Comparison of ENCODE assay signal across 22 cellular contexts in the genomic region with DNA sequence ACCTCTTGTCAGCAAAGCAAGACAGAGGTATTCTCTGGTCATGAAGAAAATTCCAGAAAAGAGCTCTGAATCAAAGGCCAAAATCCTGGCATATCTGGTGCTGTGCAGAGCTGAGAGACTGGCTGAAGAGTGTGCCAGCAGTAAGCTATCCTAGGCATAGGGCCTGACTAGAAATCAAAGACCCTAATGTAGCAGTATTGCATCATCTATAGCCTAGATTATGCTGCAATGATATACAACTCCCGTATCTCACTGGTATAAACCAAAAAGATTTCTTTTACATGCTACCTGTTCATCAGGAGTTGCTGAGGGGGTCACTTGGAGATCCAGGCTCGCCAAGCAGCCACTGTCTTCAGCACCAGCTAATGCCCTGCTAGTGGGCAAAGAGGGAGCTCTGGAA. TPM values are rescaled to one million over a fixed set of nuclear protein-coding genes. Genes with fewer than 3 reads are reported as not detected.
DNase-seq lines count a peak whose midpoint lies in the region; ATAC-seq, FAIRE-seq and TF ChIP-seq lines count a peak whose summit lies in the region.
"Had no signal": no experiment of that assay in that cellular context is flagged by ENCODE, and none has a peak within 500 bp of the region (broad histone marks: within the 10 kb centered on the region; RNA-seq: fewer than 3 reads in every experiment).

No MANE protein-coding gene starts in this region.

- H3K4me2 ChIP-seq in HepG2 (ENCODE audit: low read depth, low read length) = no peak overlapping the region
- H3K4me2 ChIP-seq in trophoblast cell (ENCODE audit: low read length) = no peak overlapping the region
- H3K4me2 ChIP-seq: GM23338 had no signal

- H3K36me3 Mint-ChIP-seq in CD8-positive, alpha-beta T cell = peaks cover 56% of the 10 kb centered on the region
- H3K36me3 Mint-ChIP-seq in activated naive CD8-positive, alpha-beta T cell treated with anti-CD3 and anti-CD28 coated beads, Interleukin-2, amount 50 U/mL, for 24 hours (ENCODE audit: low read depth) = peaks cover 42% of the 10 kb centered on the region

- H3K9me3 Mint-ChIP-seq in CD8-positive, alpha-beta T cell = peaks cover 2% of the 10 kb centered on the region
- peaks cover 19% of the 10 kb centered on the region for H3K9me3 Mint-ChIP-seq in activated naive CD8-positive, alpha-beta T cell treated with anti-CD3 and anti-CD28 coated beads, Interleukin-2, amount 50 U/mL, for 24 hours
- H3K9me3 Mint-ChIP-seq: CD4-positive, alpha-beta T cell; HFFc6 had no signal

- no peak overlapping the region for H2AK5ac ChIP-seq in trophoblast cell (ENCODE audit: low read length)

- TF ChIP-seq CTCF in HepG2 (CRISPR knock-in tag; IDR thresholded peaks at IDR 0.05) (no peak), right lobe of liver (IDR thresholded peaks at IDR 0.05) (no peak)
- TF ChIP-seq CTCF in CD8-positive, alpha-beta T cell (IDR thresholded peaks at IDR 0.05) = no peak

- intact Hi-C loops in HepG2 (cut with micrococcal nuclease; ENCODE audit: unreplicated experiment) = no loop called here
- intact Hi-C loops in right lobe of liver (cut with DNase I) = no loop called here
- intact Hi-C loops in CD8-positive, alpha-beta T cell (cut with DNase I, micrococcal nuclease) = no loop called here

- H3K4me1 ChIP-seq in HepG2 (ENCODE audit: insufficient read depth, low read length) (no peaks in the 10 kb centered on the region), right lobe of liver (no peaks in the 10 kb centered on the region), trophoblast cell (ENCODE audit: control insufficient read depth in 1 of 2, insufficient read depth in 2 of 2, low read length in 2 of 2) (no peaks in the 10 kb centered on the region)
- no peaks in the 10 kb centered on the region for H3K4me1 ChIP-seq in CD8-positive, alpha-beta T cell (ENCODE audit: insufficient read depth, low read length)
- H3K4me1 ChIP-seq: BE2C had no signal

- H3K4ac ChIP-seq in trophoblast cell (ENCODE audit: low read depth, low read length) = no peak overlapping the region

- CTCF ChIA-PET in HepG2 (lab: Yijun Ruan, JAX; ENCODE audit: low intra/inter-chr PET ratio, low total read pairs) = no interaction called here
- CTCF ChIA-PET in CD8-positive, alpha-beta T cell (lab: Charles Lee) = interaction anchor here (1.1 kb wide), 1 partner anchor 13 kb away, joined by 3 read pairs; no protein-coding TSS in a partner anchor

- POLR2A ChIA-PET in HepG2 (lab: Yijun Ruan, JAX) = no interaction called here
- POLR2A ChIA-PET in CD8-positive, alpha-beta T cell (lab: Charles Lee) = no interaction called here

- no peaks in the 10 kb centered on the region for H3K9me3 ChIP-seq in HepG2 (ENCODE audit: low read length)
- H3K9me3 ChIP-seq in right lobe of liver = no peaks in the 10 kb centered on the region
- H3K9me3 ChIP-seq in CD8-positive, alpha-beta T cell (ENCODE audit: low read length) = no peaks in the 10 kb centered on the region
- H3K9me3 ChIP-seq in trophoblast cell (ENCODE audit: insufficient read depth, low read depth, low read length) = no peaks in the 10 kb centered on the region

- no peak for FAIRE-seq in HepG2 (lab: Jason Lieb, UNC)
- FAIRE-seq: GM12892, GM18507, H54 had no signal

- no peaks in the 10 kb centered on the region for H3K27me3 Mint-ChIP-seq in CD8-positive, alpha-beta T cell (ENCODE audit: low read depth)
- no peaks in the 10 kb centered on the region for H3K27me3 Mint-ChIP-seq in activated naive CD8-positive, alpha-beta T cell treated with anti-CD3 and anti-CD28 coated beads, Interleukin-2, amount 50 U/mL, for 24 hours
- H3K27me3 Mint-ChIP-seq: CD4-positive, alpha-beta T cell; IgD-negative memory B cell had no signal

- TF ChIP-seq POLR2A in HepG2 (IDR thresholded peaks at IDR 0.05; ENCODE audit: insufficient read depth in 1 of 2, low read depth in 2 of 2, low read length in 2 of 2) (no peak), right lobe of liver (IDR thresholded peaks at IDR 0.05) (no peak)

- H4K12ac ChIP-seq in trophoblast cell (ENCODE audit: low read depth, low read length) = no peak overlapping the region

- no peak overlapping the region for H3K4me3 Mint-ChIP-seq in CD8-positive, alpha-beta T cell
- no peak overlapping the region for H3K4me3 Mint-ChIP-seq in activated naive CD8-positive, alpha-beta T cell treated with anti-CD3 and anti-CD28 coated beads, Interleukin-2, amount 50 U/mL, for 24 hours
- H3K4me3 Mint-ChIP-seq: CD4-positive, alpha-beta T cell; GM23338; HFFc6; IgD-negative memory B cell had no signal

- no peak overlapping the region for H3K18ac ChIP-seq in trophoblast cell (ENCODE audit: low read length)

- peaks cover 2% of the 10 kb centered on the region for H3K4me1 Mint-ChIP-seq in CD8-positive, alpha-beta T cell (ENCODE audit: low read depth)
- no peaks in the 10 kb centered on the region for H3K4me1 Mint-ChIP-seq in activated naive CD8-positive, alpha-beta T cell treated with anti-CD3 and anti-CD28 coated beads, Interleukin-2, amount 50 U/mL, for 24 hours
- H3K4me1 Mint-ChIP-seq: GM23338 had no signal

- H4K91ac ChIP-seq in trophoblast cell (ENCODE audit: low read depth, low read length) = no peak overlapping the region

- WGBS in HepG2 (ENCODE audit: low lambda C conversion rate) = 94% methylated on average over 2 of the region's 2 CpGs
- 83% methylated on average over 1 of the region's 2 CpGs for WGBS in right lobe of liver (ENCODE audit: insufficient coverage, low coverage, low lambda C conversion rate, missing lambda C conversion rate)
- no CpG with 5 or more reads among the region's 2 CpGs for WGBS in trophoblast cell (ENCODE audit: extremely low coverage, insufficient coverage, insufficient read length)

- H3K4me3 ChIP-seq in HepG2 (replicated peaks in 1 of 3; ENCODE audit: insufficient read depth in 1 of 3, low read depth in 2 of 3, low read length in 3 of 3) (no peak overlapping the region), right lobe of liver (no peak overlapping the region), trophoblast cell (ENCODE audit: low read depth, low read length) (no peak overlapping the region)
- H3K4me3 ChIP-seq in CD8-positive, alpha-beta T cell (ENCODE audit: low read depth, low read length) = no peak overlapping the region
- H3K4me3 ChIP-seq: GM23338 had no signal

- H2AFZ ChIP-seq in HepG2 (ENCODE audit: low read length) = no peak overlapping the region
- H2AFZ ChIP-seq in trophoblast cell (ENCODE audit: insufficient read depth, low read length, poor library complexity) = no peak overlapping the region
- H2AFZ ChIP-seq: GM23338 had no signal

- TF ChIP-seq RAD21 in HepG2 (CRISPR knock-in tag; IDR thresholded peaks at IDR 0.05) = no peak

- ATAC-seq in HepG2 (no peak), right lobe of liver (no peak), GM18870 (IDR thresholded peaks at IDR 0.05; ENCODE audit: unreplicated experiment) (no peak)
- ATAC-seq in CD8-positive, alpha-beta T cell = no peak
- ATAC-seq in activated naive CD8-positive, alpha-beta T cell treated with anti-CD3 and anti-CD28 coated beads, Interleukin-2, amount 50 U/mL, for 24 hours = no peak
- ATAC-seq: GM23338, HCT116 had no signal

- no peaks in the 10 kb centered on the region for H3K79me2 ChIP-seq in HepG2 (ENCODE audit: insufficient read depth, low read length)
- H3K79me2 ChIP-seq in trophoblast cell (ENCODE audit: control insufficient read depth, insufficient read depth, low read length, poor library complexity) = no peaks in the 10 kb centered on the region

- no peak overlapping the region for H3K27ac ChIP-seq in HepG2 (ENCODE audit: extremely low read length, insufficient read depth, low read length)
- no peak overlapping the region for H3K27ac ChIP-seq in right lobe of liver
- H3K27ac ChIP-seq in CD8-positive, alpha-beta T cell (ENCODE audit: low read depth, low read length) = no peak overlapping the region
- H3K27ac ChIP-seq in trophoblast cell (ENCODE audit: low read depth, low read length) = no peak overlapping the region
- H3K27ac ChIP-seq: C4-2B, HL-60 had no signal

- no peaks in the 10 kb centered on the region for H4K20me1 ChIP-seq in HepG2 (ENCODE audit: insufficient read depth, low read length)

- H3K9ac ChIP-seq in HepG2 (ENCODE audit: insufficient read depth, low read depth, low read length) (no peak overlapping the region), trophoblast cell (ENCODE audit: low read length) (peak overlapping the region; percentile 21)

- H4K8ac ChIP-seq in trophoblast cell (ENCODE audit: low read depth, low read length) = no peak overlapping the region

- H3K23ac ChIP-seq in trophoblast cell (ENCODE audit: low read length) = no peak overlapping the region

- no peak overlapping the region for H2BK120ac ChIP-seq in trophoblast cell (ENCODE audit: insufficient read depth, low read length, poor library complexity)

- H3K27ac Mint-ChIP-seq in CD8-positive, alpha-beta T cell = peak overlapping the region; percentile 50
- H3K27ac Mint-ChIP-seq in activated naive CD8-positive, alpha-beta T cell treated with anti-CD3 and anti-CD28 coated beads, Interleukin-2, amount 50 U/mL, for 24 hours = peak overlapping the region; percentile 21
- H3K27ac Mint-ChIP-seq: CD4-positive, alpha-beta T cell; GM23338; HFFc6; IgD-negative memory B cell had no signal

- no peak for DNase-seq in HepG2 (ENCODE audit: low spot score)
- no peak for DNase-seq in right lobe of liver
- no peak for DNase-seq in CD8-positive, alpha-beta T cell
- no peak for DNase-seq in activated naive CD8-positive, alpha-beta T cell treated with anti-CD3 and anti-CD28 coated beads, Interleukin-2, amount 50 U/mL, for 24 hours
- DNase-seq in trophoblast cell = no peak
- no peak for DNase-seq in activated CD4-positive, alpha-beta T cell treated with anti-CD3 and anti-CD28 coated beads, Interleukin-2, amount 50 U/mL, for 4 hours
- DNase-seq: ACHN; BE2C; CD4-positive, alpha-beta T cell; DMS153; DMS79; GDM1; HFFc6 had no signal

- H3K36me3 ChIP-seq in HepG2 (replicated peaks in 1 of 2; ENCODE audit: control insufficient read depth in 1 of 2, insufficient read depth in 2 of 2, low read length in 2 of 2) = peaks cover 23 to 49% of the 10 kb centered on the region in 2 experiments
- H3K36me3 ChIP-seq in right lobe of liver = peaks cover 0 to 11% (median 6%) of the 10 kb centered on the region in 4 donors
- peaks cover 20% of the 10 kb centered on the region for H3K36me3 ChIP-seq in CD8-positive, alpha-beta T cell (ENCODE audit: insufficient read depth, low read length)
- peaks cover 19 to 33% of the 10 kb centered on the region in 2 experiments for H3K36me3 ChIP-seq in trophoblast cell (ENCODE audit: control insufficient read depth in 1 of 2, insufficient read depth in 2 of 2, low read length in 2 of 2)

- no peak for TF ChIP-seq EP300 in HepG2 (IDR thresholded peaks at IDR 0.05; ENCODE audit: low read depth in 2 of 2, low read length in 2 of 2)
- TF ChIP-seq EP300 in HepG2 (CRISPR knock-in tag; IDR thresholded peaks at IDR 0.05; ENCODE audit: borderline replicate concordance) = no peak

- H3K14ac ChIP-seq in trophoblast cell (ENCODE audit: low read length) = no peak overlapping the region

- in situ Hi-C loops in HepG2 (cut with HindIII; ENCODE audit: extremely low pct_ligation_motif_present, low pct_unique_long_range_greater_than_20kb) = no loop called here

- H2BK5ac ChIP-seq in trophoblast cell (ENCODE audit: low read depth, low read length, poor library complexity) = no peak overlapping the region

- H2BK12ac ChIP-seq in trophoblast cell (ENCODE audit: low read length) = no peak overlapping the region

- no TSS peak for BruUV-seq in HepG2 (replicated peaks; lab: Mats Ljungman, UMichigan)

- H3K27me3 ChIP-seq in HepG2 (ENCODE audit: control insufficient read depth in 1 of 2, insufficient read depth in 2 of 2, low read length in 2 of 2) = no peaks in the 10 kb centered on the region
- H3K27me3 ChIP-seq in right lobe of liver = no peaks in the 10 kb centered on the region
- no peaks in the 10 kb centered on the region for H3K27me3 ChIP-seq in CD8-positive, alpha-beta T cell (ENCODE audit: insufficient read depth, low read length)
- H3K27me3 ChIP-seq in trophoblast cell (ENCODE audit: insufficient read depth, low read length) = no peaks in the 10 kb centered on the region
- H3K27me3 ChIP-seq: BE2C had no signal

- no peaks in the 10 kb centered on the region for H3K79me1 ChIP-seq in trophoblast cell (ENCODE audit: low read length)

RNA-seq across cellular contexts. Expression of gene TRIM39, which starts 30.9 kb away (rescaled TPM):
- total RNA-seq in HepG2 (2016; rRNA removed; fragmentation: Illumina TruSeq; extraction: Trizol) (13.8 and 14.6 TPM in 2 replicates), right lobe of liver (1 to 10 TPM; 3.3 to 7.5 (median 5.7) TPM)
- 3.1 and 5.0 TPM in 2 replicates for total RNA-seq in HepG2 (2016; cell fraction: cytosol; rRNA removed; fragmentation: Illumina TruSeq; extraction: Trizol; ENCODE audit: low read depth)
- total RNA-seq in HepG2 (2016; cell fraction: insoluble cytoplasmic fraction; rRNA removed; fragmentation: Illumina TruSeq; extraction: Trizol) = 12.0 and 15.3 TPM in 2 replicates
- 11.0 and 12.4 TPM in 2 replicates for total RNA-seq in HepG2 (2016; cell fraction: membrane; rRNA removed; fragmentation: Illumina TruSeq; extraction: Trizol)
- total RNA-seq in HepG2 (2016; cell fraction: nucleus; rRNA removed; fragmentation: Illumina TruSeq; extraction: Trizol) = 12.2 and 14.1 TPM in 2 replicates
- 7.7 and 8.6 TPM in 2 replicates for polyA plus RNA-seq in HepG2 (2011; rRNA removed)
- 5.6 and 5.9 TPM in 2 replicates for polyA plus RNA-seq in HepG2 (2011; cell fraction: cytosol; rRNA removed)
- 22.1 and 24.6 TPM in 2 replicates for polyA plus RNA-seq in HepG2 (2011; cell fraction: nucleus; rRNA removed)
- polyA plus RNA-seq in HepG2 (2012) = 7.8 and 8.9 TPM in 2 replicates
- 2.3 and 3.1 TPM in 2 replicates for polyA plus RNA-seq in HepG2 (2016; cell fraction: cytosol; fragmentation: Illumina TruSeq; extraction: Trizol; ENCODE audit: low read depth)
- 9.9 and 11.6 TPM in 2 replicates for polyA plus RNA-seq in HepG2 (2016; cell fraction: insoluble cytoplasmic fraction; fragmentation: Illumina TruSeq; extraction: Trizol; ENCODE audit: low read depth)
- 6.6 and 8.4 TPM in 2 replicates for polyA plus RNA-seq in HepG2 (2016; cell fraction: membrane; fragmentation: Illumina TruSeq; extraction: Trizol; ENCODE audit: low read depth)
- 26.6 and 28.1 TPM in 2 replicates for polyA plus RNA-seq in HepG2 (2016; cell fraction: nucleus; fragmentation: Illumina TruSeq; extraction: Trizol; ENCODE audit: insufficient read depth, low read depth)
- polyA minus RNA-seq in HepG2 (2011; rRNA and poly(A)+ RNA removed; ENCODE audit: low replicate concordance) = 7.8 and 11.9 TPM in 2 replicates
- 6.3 and 7.6 TPM in 2 replicates for polyA minus RNA-seq in HepG2 (2011; cell fraction: cytosol; rRNA and poly(A)+ RNA removed)
- 13.6 and 16.1 TPM in 2 replicates for polyA minus RNA-seq in HepG2 (2011; cell fraction: nucleus; rRNA and poly(A)+ RNA removed)
- 10 to 100 TPM; 50.7 to 58.5 TPM for total RNA-seq in CD8-positive, alpha-beta T cell
- polyA plus RNA-seq in trophoblast cell (2013) = 14.4 and 14.8 TPM in 2 replicates

RNA-seq across cellular contexts. Expression of gene RPP21, which starts 49.1 kb away (rescaled TPM):
- total RNA-seq in HepG2 (2016; rRNA removed; fragmentation: Illumina TruSeq; extraction: Trizol) (38.4 and 53.1 TPM in 2 replicates), right lobe of liver (10 to 100 TPM; 13.8 to 49.5 (median 16.3) TPM)
- total RNA-seq in HepG2 (2016; cell fraction: cytosol; rRNA removed; fragmentation: Illumina TruSeq; extraction: Trizol; ENCODE audit: low read depth) = 23.8 and 29.3 TPM in 2 replicates
- 41.8 and 52.5 TPM in 2 replicates for total RNA-seq in HepG2 (2016; cell fraction: insoluble cytoplasmic fraction; rRNA removed; fragmentation: Illumina TruSeq; extraction: Trizol)
- total RNA-seq in HepG2 (2016; cell fraction: membrane; rRNA removed; fragmentation: Illumina TruSeq; extraction: Trizol) = 23.7 and 25.5 TPM in 2 replicates
- total RNA-seq in HepG2 (2016; cell fraction: nucleus; rRNA removed; fragmentation: Illumina TruSeq; extraction: Trizol) = 26.2 and 34.9 TPM in 2 replicates
- polyA plus RNA-seq in HepG2 (2011; rRNA removed) = 72.3 and 88.4 TPM in 2 replicates
- 68.5 and 146 TPM in 2 replicates for polyA plus RNA-seq in HepG2 (2011; cell fraction: cytosol; rRNA removed)
- 170 and 172 TPM in 2 replicates for polyA plus RNA-seq in HepG2 (2011; cell fraction: nucleus; rRNA removed)
- 51.6 and 70.9 TPM in 2 replicates for polyA plus RNA-seq in HepG2 (2012)
- polyA plus RNA-seq in HepG2 (2016; cell fraction: cytosol; fragmentation: Illumina TruSeq; extraction: Trizol; ENCODE audit: low read depth) = 46.1 and 56.4 TPM in 2 replicates
- polyA plus RNA-seq in HepG2 (2016; cell fraction: insoluble cytoplasmic fraction; fragmentation: Illumina TruSeq; extraction: Trizol; ENCODE audit: low read depth) = 66.2 and 74.5 TPM in 2 replicates
- 42.2 and 48.9 TPM in 2 replicates for polyA plus RNA-seq in HepG2 (2016; cell fraction: membrane; fragmentation: Illumina TruSeq; extraction: Trizol; ENCODE audit: low read depth)
- polyA plus RNA-seq in HepG2 (2016; cell fraction: nucleus; fragmentation: Illumina TruSeq; extraction: Trizol; ENCODE audit: insufficient read depth, low read depth) = 94.8 and 101 TPM in 2 replicates
- 18.2 and 24.8 TPM in 2 replicates for polyA minus RNA-seq in HepG2 (2011; rRNA and poly(A)+ RNA removed; ENCODE audit: low replicate concordance)
- polyA minus RNA-seq in HepG2 (2011; cell fraction: cytosol; rRNA and poly(A)+ RNA removed) = 15.3 and 17.1 TPM in 2 replicates
- polyA minus RNA-seq in HepG2 (2011; cell fraction: nucleus; rRNA and poly(A)+ RNA removed) = 8.4 and 9.3 TPM in 2 replicates
- 10 to 100 TPM; 51.0 to 52.4 TPM for total RNA-seq in CD8-positive, alpha-beta T cell
- polyA plus RNA-seq in trophoblast cell (2013) = 99.8 and 100 TPM in 2 replicates
